Comparison of ENCODE assay signal across 20 cellular contexts in the genomic region with DNA sequence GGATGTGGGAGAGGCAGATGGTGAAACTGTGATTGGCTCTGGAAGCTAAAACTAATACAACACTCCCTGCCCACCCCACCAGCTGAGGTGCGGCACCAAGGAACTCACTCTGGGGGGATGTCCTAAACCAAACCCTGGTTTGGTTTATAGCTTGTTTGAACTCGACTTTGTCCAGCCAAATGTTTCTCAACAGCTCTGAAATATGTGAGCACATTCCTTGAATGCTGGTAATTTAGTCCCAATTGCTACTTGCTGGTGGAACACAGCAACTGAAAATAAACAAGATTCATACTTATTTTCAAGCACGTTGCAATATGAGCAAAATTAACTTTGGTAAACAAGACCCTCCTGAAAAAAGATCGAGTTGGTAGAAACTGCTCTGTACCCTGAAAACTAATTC. TPM values are rescaled to one million over a fixed set of nuclear protein-coding genes. Genes with fewer than 3 reads are reported as not detected.
"Had no signal": no experiment of that assay in that cellular context is flagged by ENCODE, and none has a peak within 500 bp of the region (broad histone marks: within the 10 kb centered on the region; RNA-seq: fewer than 3 reads in every experiment).

No MANE protein-coding gene starts in this region.

- H3K4me3 Mint-ChIP-seq: natural killer cell; neural crest cell; stimulated activated memory B cell treated with anti-CD40 and anti-IgM and Interleukin-4, amounts not matched to agents 10 μg/mL and 1 μg/mL and 100 μg/mL, for 72 hours; stimulated activated naive CD8-positive, alpha-beta T cell treated with anti-CD3 and anti-CD28 coated beads, Interleukin-15, Interleukin-2, amounts not matched to agents 100 ng/mL and 50 ng/mL, for 24 hours had no signal

- H3K36me3 Mint-ChIP-seq: stimulated activated memory B cell treated with anti-CD40 and anti-IgM and Interleukin-4, amounts not matched to agents 10 μg/mL and 1 μg/mL and 100 μg/mL, for 72 hours had no signal

- H3K4me3 ChIP-seq: heart right ventricle, spleen, tibial artery, upper lobe of left lung, vagina had no signal

- DNase-seq: effector CD8-positive, alpha-beta T cell; heart right ventricle; hypothalamus; islet precursor cell; mammary epithelial cell; natural killer cell; posterior cingulate gyrus; spleen; stimulated activated CD4-positive, alpha-beta T cell treated with anti-CD3 and anti-CD28 coated beads, Interleukin-15, amount 100 ng/mL, for 24 hours; stimulated activated CD4-positive, alpha-beta T cell treated with anti-CD3 and anti-CD28 coated beads, Interleukin-1b, Interleukin-23, amount 100 ng/mL, for 48 hours; stimulated activated CD4-positive, alpha-beta T cell treated with anti-CD3 and anti-CD28 coated beads, Interleukin-4, amount 100 ng/mL, for 24 hours; tibial artery; upper lobe of left lung had no signal

- H3K27ac Mint-ChIP-seq: stimulated activated memory B cell treated with anti-CD40 and anti-IgM and Interleukin-4, amounts not matched to agents 10 μg/mL and 1 μg/mL and 100 μg/mL, for 72 hours; stimulated activated naive CD8-positive, alpha-beta T cell treated with anti-CD3 and anti-CD28 coated beads, Interleukin-15, Interleukin-2, amounts not matched to agents 100 ng/mL and 50 ng/mL, for 24 hours had no signal

- H3K4me1 ChIP-seq: heart right ventricle, upper lobe of left lung, vagina had no signal

- H3K27me3 ChIP-seq: spleen, tibial artery, upper lobe of left lung, vagina had no signal

- H3K36me3 ChIP-seq: heart right ventricle, spleen, tibial artery, upper lobe of left lung, vagina had no signal

- H3K9me3 Mint-ChIP-seq: natural killer cell; stimulated activated memory B cell treated with anti-CD40 and anti-IgM and Interleukin-4, amounts not matched to agents 10 μg/mL and 1 μg/mL and 100 μg/mL, for 72 hours; stimulated activated naive CD8-positive, alpha-beta T cell treated with anti-CD3 and anti-CD28 coated beads, Interleukin-15, Interleukin-2, amounts not matched to agents 100 ng/mL and 50 ng/mL, for 24 hours had no signal

- ATAC-seq: heart right ventricle; left lobe of liver; natural killer cell; sciatic nerve; stimulated activated memory B cell treated with anti-CD40 and anti-IgM and Interleukin-4, amounts not matched to agents 10 μg/mL and 1 μg/mL and 100 μg/mL, for 72 hours had no signal

- H3K9me3 ChIP-seq: upper lobe of left lung, vagina had no signal

- H3K27me3 Mint-ChIP-seq: stimulated activated memory B cell treated with anti-CD40 and anti-IgM and Interleukin-4, amounts not matched to agents 10 μg/mL and 1 μg/mL and 100 μg/mL, for 72 hours; stimulated activated naive CD8-positive, alpha-beta T cell treated with anti-CD3 and anti-CD28 coated beads, Interleukin-15, Interleukin-2, amounts not matched to agents 100 ng/mL and 50 ng/mL, for 24 hours had no signal

RNA-seq across cellular contexts. Expression of gene CARD11, which starts 39.7 kb away (rescaled TPM):
- total RNA-seq: myocyte had no signal
